In genomic region chr6:79233611-79234149, GRCh38 we compare ENCODE assay signal across 8 cellular contexts. TPM values are rescaled to one million over a fixed set of nuclear protein-coding genes. Genes with fewer than 3 reads are reported as not detected.
DNase-seq lines count a peak whose midpoint lies in the region; ATAC-seq lines count a peak whose summit lies in the region.

No MANE protein-coding gene starts in this region.

- DNase-seq in AG20443 (ENCODE audit: low spot score) (peak; percentile 90), NCI-H226 (peak; percentile 91), cerebellum (ENCODE audit: low spot score) (peak; percentile 82), kidney glomerular epithelial cell (lab: John Stamatoyannopoulos, UW) (peak; percentile 89)
- peak; percentile 72 for DNase-seq in activated CD4-positive, CD25-positive, alpha-beta regulatory T cell treated with anti-CD3 and anti-CD28 coated beads, Interleukin-2, amount 50 U/mL, for 72 hours
- peak; percentile 45 to 60 for DNase-seq in stimulated activated CD4-positive, alpha-beta T cell treated with anti-CD3 and anti-CD28 coated beads, Interleukin-15, amount 100 ng/mL, for 48 hours (ENCODE audit: low read depth in 2 of 2)

- ATAC-seq in GM19023 (IDR thresholded peaks at IDR 0.05; ENCODE audit: unreplicated experiment) (peak; percentile 68), HG03196 (IDR thresholded peaks at IDR 0.05; ENCODE audit: unreplicated experiment) (peak; percentile 72)

RNA-seq across cellular contexts. Expression of gene HMGN3, which starts 0.8 kb away (rescaled TPM):
- total RNA-seq in cerebellum: 37.5 TPM

Comparison
In these comparisons a context has a peak if more than half of its experiments do, and no peak if none do; other contexts are left out.
1. Peak in every context shown above with its lines: DNase-seq and ATAC-seq.